ENCODE assay signal across 15 cellular contexts in genomic region chr12:108119126-108119973, GRCh38. TPM values are rescaled to one million over a fixed set of nuclear protein-coding genes. Genes with fewer than 3 reads are reported as not detected.
DNase-seq lines count a peak whose midpoint lies in the region; ATAC-seq, FAIRE-seq and TF ChIP-seq lines count a peak whose summit lies in the region.
"Had no signal": no experiment of that assay in that cellular context is flagged by ENCODE, and none has a peak within 500 bp of the region (broad histone marks: within the 10 kb centered on the region; RNA-seq: fewer than 3 reads in every experiment).

No MANE protein-coding gene starts in this region.

- no peaks in the 10 kb centered on the region for H3K79me2 ChIP-seq in MM.1S (ENCODE audit: low read length)

- H4K20me1 ChIP-seq in MM.1S (ENCODE audit: insufficient read depth, low read length), result no peaks in the 10 kb centered on the region

- FAIRE-seq in GM18507 (lab: Jason Lieb, UNC), result peak; percentile 42
- FAIRE-seq: G401.6 had no signal

- no peak for TF ChIP-seq EP300 in tibial nerve (IDR thresholded peaks at IDR 0.05)

- TF ChIP-seq CTCF in MM.1S (IDR thresholded peaks at IDR 0.05; ENCODE audit: low read length) (no peak), tibial nerve (IDR thresholded peaks at IDR 0.05) (no peak)

- ATAC-seq in GM18873 (IDR thresholded peaks at IDR 0.05; ENCODE audit: low FRiP score, unreplicated experiment), result no peak

- WGBS in tibial nerve, 2 donors, result 76 to 80% methylated on average over 7 of the region's 7 CpGs

- intact Hi-C loops in activated T-helper 1 cell treated with anti-CD3 and anti-CD28 coated beads, Interleukin-12 subunit alpha, Interleukin-12 subunit beta, Interleukin-2, Interleukin-4 antibody, amounts not matched to agents 30 ng/mL and 10 ng/mL and 1 ng/mL, durations not matched to agents 14 hours and 24 hours and 36 hours (cut with micrococcal nuclease), result no loop called here

- H3K4me2 ChIP-seq in MM.1S (ENCODE audit: low read depth, low read length), result no peak overlapping the region

- peaks cover 4% of the 10 kb centered on the region; the same call in 1 of the 2 replicates for H3K4me1 ChIP-seq in MM.1S (ENCODE audit: low read length)
- peaks cover 0 to 31% (median 5%) of the 10 kb centered on the region in 4 donors for H3K4me1 ChIP-seq in tibial nerve

- H3K9ac ChIP-seq in MM.1S (ENCODE audit: low read length), result no peak overlapping the region

- peak overlapping the region in 1 of 5 donors; percentile 40 for H3K4me3 Mint-ChIP-seq in immature natural killer cell
- no peak overlapping the region for H3K4me3 Mint-ChIP-seq in activated T-helper 1 cell treated with anti-CD3 and anti-CD28 coated beads, Interleukin-12 subunit alpha, Interleukin-12 subunit beta, Interleukin-2, Interleukin-4 antibody, amounts not matched to agents 30 ng/mL and 10 ng/mL and 1 ng/mL, durations not matched to agents 14 hours and 24 hours and 36 hours

- H3K27ac Mint-ChIP-seq in immature natural killer cell, result peak overlapping the region in 2 of 6 donors; percentile 29 to 52
- H3K27ac Mint-ChIP-seq in activated T-helper 1 cell treated with anti-CD3 and anti-CD28 coated beads, Interleukin-12 subunit alpha, Interleukin-12 subunit beta, Interleukin-2, Interleukin-4 antibody, amounts not matched to agents 30 ng/mL and 10 ng/mL and 1 ng/mL, durations not matched to agents 14 hours and 24 hours and 36 hours, result no peak overlapping the region

- no peak overlapping the region for H3K27ac ChIP-seq in MM.1S (ENCODE audit: low read length)
- peak overlapping the region in 2 of 4 donors; percentile 30 to 71 for H3K27ac ChIP-seq in tibial nerve

- peaks cover 2 to 16% (median 2%) of the 10 kb centered on the region in 3 donors for H3K27me3 Mint-ChIP-seq in immature natural killer cell (ENCODE audit: low read depth in 3 of 3)
- no peaks in the 10 kb centered on the region for H3K27me3 Mint-ChIP-seq in activated T-helper 1 cell treated with anti-CD3 and anti-CD28 coated beads, Interleukin-12 subunit alpha, Interleukin-12 subunit beta, Interleukin-2, Interleukin-4 antibody, amounts not matched to agents 30 ng/mL and 10 ng/mL and 1 ng/mL, durations not matched to agents 14 hours and 24 hours and 36 hours (ENCODE audit: insufficient read depth)

- H3K4me3 ChIP-seq in MM.1S (ENCODE audit: low read length) (no peak overlapping the region), tibial nerve (no peak overlapping the region)
- H3K4me3 ChIP-seq: skin epidermis had no signal

- H3K4me1 Mint-ChIP-seq in immature natural killer cell, result peaks cover 11% of the 10 kb centered on the region in 2 donors
- H3K4me1 Mint-ChIP-seq in activated T-helper 1 cell treated with anti-CD3 and anti-CD28 coated beads, Interleukin-12 subunit alpha, Interleukin-12 subunit beta, Interleukin-2, Interleukin-4 antibody, amounts not matched to agents 30 ng/mL and 10 ng/mL and 1 ng/mL, durations not matched to agents 14 hours and 24 hours and 36 hours (ENCODE audit: low read depth), result peaks cover 8% of the 10 kb centered on the region

- no peaks in the 10 kb centered on the region for H3K36me3 Mint-ChIP-seq in immature natural killer cell
- no peaks in the 10 kb centered on the region for H3K36me3 Mint-ChIP-seq in activated T-helper 1 cell treated with anti-CD3 and anti-CD28 coated beads, Interleukin-12 subunit alpha, Interleukin-12 subunit beta, Interleukin-2, Interleukin-4 antibody, amounts not matched to agents 30 ng/mL and 10 ng/mL and 1 ng/mL, durations not matched to agents 14 hours and 24 hours and 36 hours (ENCODE audit: low read depth)

- H2AFZ ChIP-seq in MM.1S (ENCODE audit: low read length), result no peak overlapping the region; the same call in 1 of the 2 replicates

- no peaks in the 10 kb centered on the region for H3K9me3 Mint-ChIP-seq in immature natural killer cell
- no peaks in the 10 kb centered on the region for H3K9me3 Mint-ChIP-seq in activated T-helper 1 cell treated with anti-CD3 and anti-CD28 coated beads, Interleukin-12 subunit alpha, Interleukin-12 subunit beta, Interleukin-2, Interleukin-4 antibody, amounts not matched to agents 30 ng/mL and 10 ng/mL and 1 ng/mL, durations not matched to agents 14 hours and 24 hours and 36 hours

- no peaks in the 10 kb centered on the region for H3K36me3 ChIP-seq in MM.1S (replicated peaks; ENCODE audit: insufficient read depth, low read length)
- no peaks in the 10 kb centered on the region for H3K36me3 ChIP-seq in tibial nerve

- H3F3A ChIP-seq in MM.1S (ENCODE audit: insufficient read depth, low read length), result no peaks in the 10 kb centered on the region

- no peak for TF ChIP-seq POLR2A in tibial nerve (IDR thresholded peaks at IDR 0.05)

- no peaks in the 10 kb centered on the region for H3K9me2 ChIP-seq in MM.1S (replicated peaks; ENCODE audit: insufficient read depth, low read length)

- H3K9me3 ChIP-seq in MM.1S (replicated peaks; ENCODE audit: insufficient read depth, low read length) (no peaks in the 10 kb centered on the region), tibial nerve (peaks cover 0 to 6% (median 0%) of the 10 kb centered on the region in 4 donors)

- H3K27me3 ChIP-seq in MM.1S (replicated peaks; ENCODE audit: insufficient read depth, low read length), result no peaks in the 10 kb centered on the region
- no peaks in the 10 kb centered on the region for H3K27me3 ChIP-seq in tibial nerve

- DNase-seq in CD1c-positive myeloid dendritic cell (ENCODE audit: extremely low spot score) (peak; percentile 53), GM18507 (ENCODE audit: extremely low spot score, insufficient read length, low read depth) (peak; percentile 7), MM.1S (peak; percentile 27), immature natural killer cell (peak in 2 of 3 donors; percentile 4 to 9), SW 1271 (lab: John Stamatoyannopoulos, UW) (no peak), tibial nerve (ENCODE audit: low spot score in 2 of 2) (no peak)
- no peak for DNase-seq in activated T-helper 1 cell treated with anti-CD3 and anti-CD28 coated beads, Interleukin-12 subunit alpha, Interleukin-12 subunit beta, Interleukin-2, Interleukin-4 antibody, amounts not matched to agents 30 ng/mL and 10 ng/mL and 1 ng/mL, durations not matched to agents 14 hours and 24 hours and 36 hours (ENCODE audit: low spot score)
- DNase-seq: activated T-cell treated with anti-CD3 and anti-CD28 coated beads, Interleukin-2, amount 50 U/mL, for 1 hour; AML-193; NCI-H2171 treated with DMSO at 0.1 percent for 48 hours had no signal

RNA-seq across cellular contexts. Expression of gene WSCD2, which starts 9.7 kb away (rescaled TPM):
- not detected for polyA plus RNA-seq in immature natural killer cell
- 10 to 100 TPM in 3 of 4 donors, 1 to 10 TPM in 1; 4.2 to 38.9 (median 20.8) TPM for total RNA-seq in tibial nerve
- total RNA-seq in activated T-helper 1 cell treated with anti-CD3 and anti-CD28 coated beads, Interleukin-12 subunit alpha, Interleukin-12 subunit beta, Interleukin-2, Interleukin-4 antibody, amounts not matched to agents 30 ng/mL and 10 ng/mL and 1 ng/mL, durations not matched to agents 14 hours and 24 hours and 36 hours, result not detected in 2 replicates
- total RNA-seq: epithelial cell of proximal tubule, LHCN-M2 had no signal

Comparison
In these comparisons a context has a peak if more than half of its experiments do, and no peak if none do; other contexts are left out.
1. DNase-seq: peak in CD1c-positive myeloid dendritic cell (single experiment), GM18507 (single experiment), MM.1S (single experiment) and immature natural killer cell (2 of 3); none in SW 1271 (0 of 2), tibial nerve (0 of 2) and activated T-helper 1 cell treated with anti-CD3 and anti-CD28 coated beads, Interleukin-12 subunit alpha, Interleukin-12 subunit beta, Interleukin-2, Interleukin-4 antibody, amounts not matched to agents 30 ng/mL and 10 ng/mL and 1 ng/mL, durations not matched to agents 14 hours and 24 hours and 36 hours (single experiment).